8 cellular contexts compared by ENCODE assay signal in the genomic region with DNA sequence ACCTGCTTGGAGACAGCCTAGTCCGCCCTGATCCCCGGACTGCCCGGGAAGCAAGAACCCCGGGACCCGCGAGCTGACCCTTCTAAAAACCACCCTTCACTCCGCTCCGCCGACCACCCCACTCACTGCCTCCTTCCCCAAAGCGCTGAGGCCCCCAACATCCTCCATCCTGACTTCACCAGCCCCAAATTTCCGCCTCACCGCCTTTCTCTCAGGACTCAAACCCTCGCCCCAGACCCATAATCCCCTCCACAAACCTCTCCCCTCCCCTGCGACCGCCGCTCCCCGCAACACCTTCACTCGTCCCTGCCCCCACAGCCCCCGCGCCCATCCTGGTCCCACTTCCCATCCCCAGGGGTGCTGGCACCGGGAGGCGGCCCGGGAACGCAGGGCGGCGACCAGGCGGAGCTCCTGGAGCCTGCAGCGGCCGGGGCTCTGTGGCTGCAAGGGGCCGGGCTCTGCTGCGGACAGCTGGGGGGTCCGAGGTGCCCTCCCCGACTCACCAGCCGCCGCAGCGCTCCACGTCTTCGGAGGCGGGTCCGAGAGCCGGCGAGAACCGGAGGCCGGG. TPM values are rescaled to one million over a fixed set of nuclear protein-coding genes. Genes with fewer than 3 reads are reported as not detected.
DNase-seq lines count a peak whose midpoint lies in the region; ATAC-seq, FAIRE-seq and TF ChIP-seq lines count a peak whose summit lies in the region.

No MANE protein-coding gene starts in this region.

- TF ChIP-seq CTCF in bronchial epithelial cell (IDR thresholded peaks at IDR 0.05; ENCODE audit: insufficient read depth, low read length, severe bottlenecking) = no peak
- no peak for TF ChIP-seq CTCF in left lung (IDR thresholded peaks at IDR 0.05)
- TF ChIP-seq CTCF in testis (IDR thresholded peaks at IDR 0.05) = no peak

- no peaks in the 10 kb centered on the region for H3K9me3 ChIP-seq in left lung
- H3K9me3 ChIP-seq in testis = no peaks in the 10 kb centered on the region

- H3K9me3 Mint-ChIP-seq in IgD-negative memory B cell = no peaks in the 10 kb centered on the region

- intact Hi-C loops in left lung (cut with DNase I) (no loop called here), testis (cut with DNase I; ENCODE audit: low total_unique reads) (no loop called here)

- ATAC-seq in left lung = no peak
- ATAC-seq in GM19351 (IDR thresholded peaks at IDR 0.05; ENCODE audit: unreplicated experiment) = no peak

- DNase-seq in bronchial epithelial cell (ENCODE audit: low read depth) (no peak), left lung (peak; percentile 51 to 81), testis (peak; percentile 57), NOMO-1 (lab: John Stamatoyannopoulos, UW; ENCODE audit: unreplicated experiment in 2 of 2) (no peak), SKM-1 (lab: John Stamatoyannopoulos, UW; ENCODE audit: unreplicated experiment) (no peak)

- H3K36me3 ChIP-seq in bronchial epithelial cell (ENCODE audit: control insufficient read depth, insufficient read depth, low read length) = no peaks in the 10 kb centered on the region
- H3K36me3 ChIP-seq in left lung = no peaks in the 10 kb centered on the region
- H3K36me3 ChIP-seq in testis (ENCODE audit: low read depth, missing control alignments) = no peaks in the 10 kb centered on the region

- H3K36me3 Mint-ChIP-seq in IgD-negative memory B cell = peaks cover 3% of the 10 kb centered on the region

- H3K4me1 ChIP-seq in left lung (peaks cover 5 to 25% of the 10 kb centered on the region in 2 donors), testis (no peaks in the 10 kb centered on the region)

- WGBS in testis, 2 donors = 1% methylated on average over 20 to 31 of the region's 44 CpGs

- peak overlapping the region in 1 of 3 donors; percentile 47 for H3K27ac Mint-ChIP-seq in IgD-negative memory B cell

- peak overlapping the region; percentile 86 to 95 (median 92) for H3K4me3 Mint-ChIP-seq in IgD-negative memory B cell

- H3K27ac ChIP-seq in left lung = peak overlapping the region; percentile 72 to 80
- H3K27ac ChIP-seq in testis = peak overlapping the region; percentile 85 to 86

- H3K4me3 ChIP-seq in bronchial epithelial cell (ENCODE audit: low read depth, low read length) = peak overlapping the region; percentile 93
- peak overlapping the region; percentile 79 to 80 for H3K4me3 ChIP-seq in left lung
- H3K4me3 ChIP-seq in testis = peak overlapping the region; percentile 89 to 98

- H3K27me3 Mint-ChIP-seq in IgD-negative memory B cell = peaks cover 2% of the 10 kb centered on the region

- H3K4me1 Mint-ChIP-seq in IgD-negative memory B cell = peaks cover 8 to 14% (median 9%) of the 10 kb centered on the region in 3 donors

- TF ChIP-seq POLR2A in GM10847 (IDR thresholded peaks at IDR 0.05; ENCODE audit: extremely low read depth, insufficient read length) (peak; percentile 25), testis (IDR thresholded peaks at IDR 0.05) (no peak)

- H3K27me3 ChIP-seq in bronchial epithelial cell (ENCODE audit: control insufficient read depth, insufficient read depth, low read length) (no peaks in the 10 kb centered on the region), left lung (no peaks in the 10 kb centered on the region), testis (no peaks in the 10 kb centered on the region)

- no peak for FAIRE-seq in bronchial epithelial cell (lab: Jason Lieb, UNC)

RNA-seq across cellular contexts. Expression of gene ANO10, which starts 0.3 kb away (rescaled TPM):
- polyA plus RNA-seq in IgD-negative memory B cell = 5.8 TPM
- total RNA-seq in bronchial epithelial cell = 25.6 and 25.8 TPM in 2 replicates
- total RNA-seq in left lung = 10 to 100 TPM; 39.3 to 52.2 TPM
- 10 to 100 TPM; 19.9 to 25.0 TPM for total RNA-seq in testis
- 26.3 TPM for polyA plus RNA-seq in testis (ENCODE audit: insufficient read depth, low read depth, low replicate concordance)

Comparison
In these comparisons a context has a peak if more than half of its experiments do, and no peak if none do; other contexts are left out.
1. DNase-seq: peak in left lung (2 of 2) and testis (single experiment); none in bronchial epithelial cell (single experiment), NOMO-1 (0 of 2) and SKM-1 (single experiment).
2. Peak in every context shown above with its lines, with median percentiles within 50 percentile points of each other: H3K4me3 ChIP-seq.